ENCODE assay signal across 20 cellular contexts in genomic region chr9:119698535-119698934, GRCh38.
A peak's percentile ranks its signal among the peaks of the same experiment; 100 is the strongest.
DNase-seq lines count a peak whose midpoint lies in the region; ATAC-seq, FAIRE-seq and TF ChIP-seq lines count a peak whose summit lies in the region.
"Had no signal": no experiment of that assay in that cellular context is flagged by ENCODE, and none has a peak within 500 bp of the region (broad histone marks: within the 10 kb centered on the region; RNA-seq: fewer than 3 reads in every experiment).

No MANE protein-coding gene starts in this region.

- no peak overlapping the region for H3K9ac ChIP-seq in endodermal cell (ENCODE audit: extremely low read depth, low read length, poor library complexity, severe bottlenecking)

- peaks cover 19% of the 10 kb centered on the region for H3K4me1 ChIP-seq in endodermal cell (ENCODE audit: control insufficient read depth, insufficient read depth, low read length)
- H3K4me1 ChIP-seq: BE2C had no signal

- peak overlapping the region; percentile 17 for H3K27ac Mint-ChIP-seq in activated naive CD8-positive, alpha-beta T cell treated with anti-CD3 and anti-CD28 coated beads, Interleukin-2, amount 10 ng/mL, durations not matched to agents 7 days and 5 days
- H3K27ac Mint-ChIP-seq in activated naive CD8-positive, alpha-beta T cell treated with anti-CD3 and anti-CD28 coated beads for 36 hours = no peak overlapping the region
- no peak overlapping the region for H3K27ac Mint-ChIP-seq in endodermal cell
- H3K27ac Mint-ChIP-seq: CD4-positive, CD25-positive, alpha-beta regulatory T cell; CD8-positive, alpha-beta memory T cell; H9 had no signal

- H3K4me3 Mint-ChIP-seq in activated naive CD8-positive, alpha-beta T cell treated with anti-CD3 and anti-CD28 coated beads, Interleukin-2, amount 10 ng/mL, durations not matched to agents 7 days and 5 days = no peak overlapping the region
- no peak overlapping the region for H3K4me3 Mint-ChIP-seq in activated naive CD8-positive, alpha-beta T cell treated with anti-CD3 and anti-CD28 coated beads for 36 hours
- H3K4me3 Mint-ChIP-seq in endodermal cell = no peak overlapping the region
- H3K4me3 Mint-ChIP-seq: CD4-positive, CD25-positive, alpha-beta regulatory T cell; CD8-positive, alpha-beta memory T cell; H9 had no signal

- no peaks in the 10 kb centered on the region for H3K4me1 Mint-ChIP-seq in activated naive CD8-positive, alpha-beta T cell treated with anti-CD3 and anti-CD28 coated beads, Interleukin-2, amount 10 ng/mL, durations not matched to agents 7 days and 5 days
- no peaks in the 10 kb centered on the region for H3K4me1 Mint-ChIP-seq in activated naive CD8-positive, alpha-beta T cell treated with anti-CD3 and anti-CD28 coated beads for 36 hours
- peaks cover 40% of the 10 kb centered on the region for H3K4me1 Mint-ChIP-seq in endodermal cell
- H3K4me1 Mint-ChIP-seq: CD4-positive, CD25-positive, alpha-beta regulatory T cell; CD8-positive, alpha-beta memory T cell had no signal

- no peaks in the 10 kb centered on the region for H3K36me3 Mint-ChIP-seq in activated naive CD8-positive, alpha-beta T cell treated with anti-CD3 and anti-CD28 coated beads, Interleukin-2, amount 10 ng/mL, durations not matched to agents 7 days and 5 days
- no peaks in the 10 kb centered on the region for H3K36me3 Mint-ChIP-seq in activated naive CD8-positive, alpha-beta T cell treated with anti-CD3 and anti-CD28 coated beads for 36 hours
- H3K36me3 Mint-ChIP-seq in endodermal cell (ENCODE audit: low read depth) = no peaks in the 10 kb centered on the region
- H3K36me3 Mint-ChIP-seq: CD4-positive, CD25-positive, alpha-beta regulatory T cell had no signal

- H3K27ac ChIP-seq in endodermal cell (ENCODE audit: low read depth, low read length) = no peak overlapping the region

- no peak overlapping the region for H3K4me3 ChIP-seq in endodermal cell (ENCODE audit: low read length)
- H3K4me3 ChIP-seq: GM12878 had no signal

- no peak for ATAC-seq in activated naive CD8-positive, alpha-beta T cell treated with anti-CD3 and anti-CD28 coated beads, Interleukin-2, amount 10 ng/mL, durations not matched to agents 7 days and 5 days (ENCODE audit: low read depth)
- ATAC-seq: GM12878 had no signal

- no peaks in the 10 kb centered on the region for H3K36me3 ChIP-seq in endodermal cell (ENCODE audit: control insufficient read depth, insufficient read depth, low read length)
- H3K36me3 ChIP-seq: BE2C had no signal

- no peaks in the 10 kb centered on the region for H3K9me3 ChIP-seq in endodermal cell (ENCODE audit: control insufficient read depth, low read length)
- H3K9me3 ChIP-seq: BE2C had no signal

- no peak for TF ChIP-seq CTCF in endodermal cell (conservative IDR thresholded peaks at IDR 0.05)

- no peaks in the 10 kb centered on the region for H3K27me3 ChIP-seq in endodermal cell (ENCODE audit: control insufficient read depth, insufficient read depth, low read length, poor library complexity, severe bottlenecking)
- H3K27me3 ChIP-seq: BE2C had no signal

- no peaks in the 10 kb centered on the region for H3K27me3 Mint-ChIP-seq in activated naive CD8-positive, alpha-beta T cell treated with anti-CD3 and anti-CD28 coated beads, Interleukin-2, amount 10 ng/mL, durations not matched to agents 7 days and 5 days
- peaks cover 8% of the 10 kb centered on the region for H3K27me3 Mint-ChIP-seq in activated naive CD8-positive, alpha-beta T cell treated with anti-CD3 and anti-CD28 coated beads for 36 hours
- H3K27me3 Mint-ChIP-seq in endodermal cell (ENCODE audit: insufficient read depth) = peaks cover 8% of the 10 kb centered on the region
- H3K27me3 Mint-ChIP-seq: CD4-positive, CD25-positive, alpha-beta regulatory T cell; CD8-positive, alpha-beta memory T cell had no signal

- WGBS in endodermal cell (ENCODE audit: insufficient coverage in 1 of 2, insufficient read length in 1 of 2), 2 experiments = 17 to 27% methylated on average over 2 of the region's 2 CpGs

- H3K9me3 Mint-ChIP-seq in activated naive CD8-positive, alpha-beta T cell treated with anti-CD3 and anti-CD28 coated beads, Interleukin-2, amount 10 ng/mL, durations not matched to agents 7 days and 5 days = no peaks in the 10 kb centered on the region
- no peaks in the 10 kb centered on the region for H3K9me3 Mint-ChIP-seq in activated naive CD8-positive, alpha-beta T cell treated with anti-CD3 and anti-CD28 coated beads for 36 hours
- H3K9me3 Mint-ChIP-seq in endodermal cell = no peaks in the 10 kb centered on the region
- H3K9me3 Mint-ChIP-seq: H9 had no signal

- DNase-seq in activated naive CD8-positive, alpha-beta T cell treated with anti-CD3 and anti-CD28 coated beads, Interleukin-2, amount 10 ng/mL, durations not matched to agents 7 days and 5 days = no peak
- no peak for DNase-seq in activated naive CD8-positive, alpha-beta T cell treated with anti-CD3 and anti-CD28 coated beads for 36 hours
- DNase-seq in NCI-H748 treated with DMSO at 0.1 percent for 48 hours (lab: John Stamatoyannopoulos, UW) = peak; percentile 27
- peak; percentile 61 for DNase-seq in endodermal cell
- DNase-seq in GM19239 (ENCODE audit: insufficient read length, low spot score) = no peak
- no peak for DNase-seq in NOMO-1 treated with dmso at 0.1 percent for 144 hours (lab: John Stamatoyannopoulos, UW; ENCODE audit: unreplicated experiment)
- DNase-seq: ACHN; BE2C; C1 segment of cervical spinal cord; CD4-positive, CD25-positive, alpha-beta regulatory T cell; CD8-positive, alpha-beta memory T cell; COR-L47; DMS 273 treated with DMSO at 0.1 percent for 48 hours; DMS53; DND-41; EL; H9 had no signal

- POLR2A ChIA-PET in activated naive CD8-positive, alpha-beta T cell treated with anti-CD3 and anti-CD28 coated beads, Interleukin-2, amount 10 ng/mL, durations not matched to agents 7 days and 5 days (lab: Charles Lee) = no interaction called here

- no peak for FAIRE-seq in GM19239 (lab: Jason Lieb, UNC)
- FAIRE-seq: A204.1, GM12878, H1 had no signal

Comparison
In these comparisons a context has a peak if more than half of its experiments do, and no peak if none do; other contexts are left out.
1. DNase-seq: peak in NCI-H748 treated with DMSO at 0.1 percent for 48 hours (single experiment) and endodermal cell (single experiment); none in activated naive CD8-positive, alpha-beta T cell treated with anti-CD3 and anti-CD28 coated beads, Interleukin-2, amount 10 ng/mL, durations not matched to agents 7 days and 5 days (single experiment), activated naive CD8-positive, alpha-beta T cell treated with anti-CD3 and anti-CD28 coated beads for 36 hours (single experiment), GM19239 (single experiment) and NOMO-1 treated with dmso at 0.1 percent for 144 hours (single experiment).